Comparison of ENCODE assay signal across 1 cellular context in genomic region chr1:167820684-167821355, GRCh38.
TF ChIP-seq lines count a peak whose summit lies in the region.

No MANE protein-coding gene starts in this region.

TF ChIP-seq in K562, 482 proteins besides CTCF, POLR2A, EP300 and RAD21 (continued from another document and continues in another):
- no peak for TF ChIP-seq TFE3 (CRISPR knock-in tag; IDR thresholded peaks at IDR 0.05)
- peak; percentile 69 for TF ChIP-seq MAFG (tag; conservative IDR thresholded peaks at IDR 0.05)
- TF ChIP-seq HDAC2 (IDR thresholded peaks at IDR 0.05): 0 out of 2 replicates have a peak, but pooled peaks have one; percentile 14
- no peak for TF ChIP-seq HMG20B (CRISPR knock-in tag; IDR thresholded peaks at IDR 0.05)
- TF ChIP-seq CTCFL (IDR thresholded peaks at IDR 0.05; ENCODE audit: borderline replicate concordance, insufficient read depth, low read depth, low read length, poor library complexity, severe bottlenecking): no peak
- TF ChIP-seq CEBPZ (IDR thresholded peaks at IDR 0.05; ENCODE audit: borderline replicate concordance, low read depth, low read length): no peak
- TF ChIP-seq CREM (IDR thresholded peaks at IDR 0.05; ENCODE audit: low read depth): no peak
- 0 out of 2 replicates have a peak, but pooled peaks have one; percentile 14 for TF ChIP-seq BCL6 (CRISPR knock-in tag; IDR thresholded peaks at IDR 0.05)
- TF ChIP-seq ZEB2 (IDR thresholded peaks at IDR 0.05): peak; percentile 57
- no peak for TF ChIP-seq MEF2D (tag; conservative IDR thresholded peaks at IDR 0.05; ENCODE audit: low read depth)
- no peak for TF ChIP-seq RFX5 (IDR thresholded peaks at IDR 0.05; ENCODE audit: low read depth, low read length)
- no peak for TF ChIP-seq ZNF134 (CRISPR knock-in tag; conservative IDR thresholded peaks at IDR 0.05)
- no peak for TF ChIP-seq SIX5 (IDR thresholded peaks at IDR 0.05; ENCODE audit: borderline replicate concordance in 1 of 2, insufficient read depth in 1 of 2, low read depth in 1 of 2, low read length in 2 of 2)
- TF ChIP-seq TCFL5 (CRISPR knock-in tag; conservative IDR thresholded peaks at IDR 0.05): no peak
- TF ChIP-seq SETDB1 (IDR thresholded peaks at IDR 0.05; ENCODE audit: low read length): no peak
- no peak for TF ChIP-seq ETV6 (IDR thresholded peaks at IDR 0.05; ENCODE audit: borderline replicate concordance in 1 of 2, low read depth in 2 of 2, low read length in 1 of 2)
- TF ChIP-seq ETV6 (CRISPR knock-in tag; IDR thresholded peaks at IDR 0.05; ENCODE audit: borderline replicate concordance): no peak
- no peak for TF ChIP-seq ZNF12 (CRISPR knock-in tag; IDR thresholded peaks at IDR 0.05)
- TF ChIP-seq USF2 (CRISPR knock-in tag; IDR thresholded peaks at IDR 0.05): no peak
- 0 out of 4 replicates have a peak, but pooled peaks have one; percentile 32 to 51 for TF ChIP-seq SRF (CRISPR knock-in tag; IDR thresholded peaks at IDR 0.05)
- TF ChIP-seq NUFIP1 (IDR thresholded peaks at IDR 0.05; ENCODE audit: partially characterized antibody): no peak
- TF ChIP-seq HIVEP1 (CRISPR knock-in tag; IDR thresholded peaks at IDR 0.05): 0 out of 2 replicates have a peak, but pooled peaks have one; percentile 33
- TF ChIP-seq MCM5 (IDR thresholded peaks at IDR 0.05; ENCODE audit: low read depth): no peak
- no peak for TF ChIP-seq HNRNPUL1 (IDR thresholded peaks at IDR 0.05; ENCODE audit: low read length)
- TF ChIP-seq SMARCE1 (IDR thresholded peaks at IDR 0.05): no peak; the same call in 1 of the 2 replicates
- TF ChIP-seq ARNT (IDR thresholded peaks at IDR 0.05): no peak
- no peak for TF ChIP-seq ELK1 (CRISPR knock-in tag; IDR thresholded peaks at IDR 0.05)
- no peak for TF ChIP-seq L3MBTL2 (IDR thresholded peaks at IDR 0.05)
- TF ChIP-seq ZFP36 (IDR thresholded peaks at IDR 0.05; ENCODE audit: low read depth, low read length, partially characterized antibody): no peak
- peak; percentile 14; the same call in 1 of the 2 replicates for TF ChIP-seq SMAD4 (CRISPR knock-in tag; conservative IDR thresholded peaks at IDR 0.05)
- no peak for TF ChIP-seq CAMTA2 (CRISPR knock-in tag; conservative IDR thresholded peaks at IDR 0.05)
- TF ChIP-seq ZNF398 (CRISPR knock-in tag; IDR thresholded peaks at IDR 0.05): no peak
- 0 out of 4 replicates have a peak, but pooled peaks of 1 of the 2 experiments have one; percentile 38 for TF ChIP-seq MLX (CRISPR knock-in tag; conservative IDR thresholded peaks at IDR 0.05)
- no peak for TF ChIP-seq MGA (IDR thresholded peaks at IDR 0.05)
- TF ChIP-seq CBFB (CRISPR knock-in tag; IDR thresholded peaks at IDR 0.05): no peak
- no peak for TF ChIP-seq GTF2E2 (tag; IDR thresholded peaks at IDR 0.05)
- no peak for TF ChIP-seq ZNF696 (CRISPR knock-in tag; conservative IDR thresholded peaks at IDR 0.05)
- 0 out of 2 replicates have a peak, but pooled peaks have one; percentile 38 for TF ChIP-seq ZFP30 (CRISPR knock-in tag; IDR thresholded peaks at IDR 0.05; ENCODE audit: borderline replicate concordance)
